21 cellular contexts compared by ENCODE assay signal in genomic region chr17:81905424-81905875, GRCh38.
"Had no signal": no experiment of that assay in that cellular context is flagged by ENCODE, and none has a peak within 500 bp of the region (broad histone marks: within the 10 kb centered on the region; RNA-seq: fewer than 3 reads in every experiment).

No MANE protein-coding gene starts in this region.

- FAIRE-seq: HTR-8/SVneo, RCC 7860 had no signal

- H3K9ac ChIP-seq: KMS-11 had no signal

- H3K4me3 ChIP-seq: SJCRH30 had no signal

- H3K4me2 ChIP-seq: KMS-11 had no signal

- H3K9me3 ChIP-seq: SJCRH30 had no signal

- H3K27me3 ChIP-seq: SJCRH30 had no signal

- DNase-seq: Kasumi-1, MM.1S, NCI-H1092 treated with DMSO at 0.1 percent for 48 hours, NCI-H1436, NCI-H187, NCI-H2029, NCI-H2081 treated with DMSO at 0.1 percent for 48 hours, NCI-H2171, NCI-H226, NCI-H446, NCI-H510A, NCI-H524 treated with DMSO at 0.1 percent for 48 hours, NCI-H69, NCI-H774, RPMI8226, SHP77 treated with DMSO at 0.1 percent for 48 hours, SJCRH30 had no signal

- H3K27ac ChIP-seq: HL-60, KMS-11, SJCRH30 had no signal
